ENCODE assay signal across 1 cellular context in genomic region chr13:111344471-111345191, GRCh38.
TF ChIP-seq lines count a peak whose summit lies in the region.

No MANE protein-coding gene starts in this region.

TF ChIP-seq in A549, 52 proteins besides CTCF, POLR2A, EP300 and RAD21 (continued from another document):
- no peak for TF ChIP-seq ZSCAN20 (CRISPR knock-in tag; IDR thresholded peaks at IDR 0.05)
- TF ChIP-seq, protein P1, sequence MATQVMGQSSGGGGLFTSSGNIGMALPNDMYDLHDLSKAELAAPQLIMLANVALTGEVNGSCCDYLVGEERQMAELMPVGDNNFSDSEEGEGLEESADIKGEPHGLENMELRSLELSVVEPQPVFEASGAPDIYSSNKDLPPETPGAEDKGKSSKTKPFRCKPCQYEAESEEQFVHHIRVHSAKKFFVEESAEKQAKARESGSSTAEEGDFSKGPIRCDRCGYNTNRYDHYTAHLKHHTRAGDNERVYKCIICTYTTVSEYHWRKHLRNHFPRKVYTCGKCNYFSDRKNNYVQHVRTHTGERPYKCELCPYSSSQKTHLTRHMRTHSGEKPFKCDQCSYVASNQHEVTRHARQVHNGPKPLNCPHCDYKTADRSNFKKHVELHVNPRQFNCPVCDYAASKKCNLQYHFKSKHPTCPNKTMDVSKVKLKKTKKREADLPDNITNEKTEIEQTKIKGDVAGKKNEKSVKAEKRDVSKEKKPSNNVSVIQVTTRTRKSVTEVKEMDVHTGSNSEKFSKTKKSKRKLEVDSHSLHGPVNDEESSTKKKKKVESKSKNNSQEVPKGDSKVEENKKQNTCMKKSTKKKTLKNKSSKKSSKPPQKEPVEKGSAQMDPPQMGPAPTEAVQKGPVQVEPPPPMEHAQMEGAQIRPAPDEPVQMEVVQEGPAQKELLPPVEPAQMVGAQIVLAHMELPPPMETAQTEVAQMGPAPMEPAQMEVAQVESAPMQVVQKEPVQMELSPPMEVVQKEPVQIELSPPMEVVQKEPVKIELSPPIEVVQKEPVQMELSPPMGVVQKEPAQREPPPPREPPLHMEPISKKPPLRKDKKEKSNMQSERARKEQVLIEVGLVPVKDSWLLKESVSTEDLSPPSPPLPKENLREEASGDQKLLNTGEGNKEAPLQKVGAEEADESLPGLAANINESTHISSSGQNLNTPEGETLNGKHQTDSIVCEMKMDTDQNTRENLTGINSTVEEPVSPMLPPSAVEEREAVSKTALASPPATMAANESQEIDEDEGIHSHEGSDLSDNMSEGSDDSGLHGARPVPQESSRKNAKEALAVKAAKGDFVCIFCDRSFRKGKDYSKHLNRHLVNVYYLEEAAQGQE (IDR thresholded peaks at IDR 0.05), result no peak
TF ChIP-seq in A549: peak in this region for 0.
